20 cellular contexts compared by ENCODE assay signal in the genomic region with DNA sequence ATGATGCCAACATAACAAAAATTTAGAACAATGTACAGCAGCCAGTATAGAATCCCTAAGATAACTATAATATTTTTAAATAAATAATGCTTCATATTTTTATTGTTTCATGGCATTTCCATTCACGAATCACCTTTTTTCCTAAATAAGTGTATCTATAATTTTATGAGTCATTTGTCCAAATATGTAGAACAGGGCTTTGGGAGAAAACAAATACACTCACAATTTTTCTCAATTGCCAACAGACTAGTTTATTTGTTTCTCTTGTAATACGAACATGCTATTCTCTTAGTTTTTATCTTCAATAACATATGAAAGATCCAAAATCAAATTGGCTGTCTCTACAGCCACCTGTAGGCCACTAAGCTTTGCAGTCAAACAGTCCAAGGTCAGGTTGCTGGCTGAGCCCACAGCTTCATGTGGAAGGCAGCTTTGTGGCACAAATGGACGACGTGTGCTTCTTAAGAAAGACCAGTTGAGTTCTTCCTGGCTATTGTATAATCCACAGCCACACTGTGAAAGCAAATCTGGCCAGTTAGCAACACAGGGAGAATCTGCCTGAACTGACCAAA. TPM values are rescaled to one million over a fixed set of nuclear protein-coding genes. Genes with fewer than 3 reads are reported as not detected.
DNase-seq lines count a peak whose midpoint lies in the region; ATAC-seq, FAIRE-seq and TF ChIP-seq lines count a peak whose summit lies in the region.
"Had no signal": no experiment of that assay in that cellular context is flagged by ENCODE, and none has a peak within 500 bp of the region (broad histone marks: within the 10 kb centered on the region; RNA-seq: fewer than 3 reads in every experiment).

No MANE protein-coding gene starts in this region.

- H3K18ac ChIP-seq in mesendoderm (ENCODE audit: low read length): no peak overlapping the region

- no peak overlapping the region for H4K5ac ChIP-seq in mesendoderm (ENCODE audit: low read length)

- H2AK5ac ChIP-seq in mesendoderm (ENCODE audit: low read length): no peak overlapping the region

- no peaks in the 10 kb centered on the region for H3K9me3 ChIP-seq in pancreas
- no peaks in the 10 kb centered on the region for H3K9me3 ChIP-seq in upper lobe of right lung
- H3K9me3 ChIP-seq: BLaER1 treated with 17β-estradiol and CSF1 and Interleukin-3, amounts not matched to agents 10 nM and 100 nM; HAP-1 had no signal

- peak overlapping the region; percentile 46 for H3K27ac ChIP-seq in HL-60 (replicated peaks)
- no peak overlapping the region for H3K27ac ChIP-seq in brain microvascular endothelial cell
- no peak overlapping the region for H3K27ac ChIP-seq in pancreas
- H3K27ac ChIP-seq in mesendoderm (ENCODE audit: low read depth, low read length): no peak overlapping the region
- no peak overlapping the region for H3K27ac ChIP-seq in upper lobe of right lung
- H3K27ac ChIP-seq: BLaER1 treated with 17β-estradiol and CSF1 and Interleukin-3, amounts not matched to agents 10 nM and 100 nM; GM23248 had no signal

- H2BK15ac ChIP-seq in mesendoderm (replicated peaks; ENCODE audit: low read depth): no peak overlapping the region

- intact Hi-C loops in pancreas (cut with DNase I): no loop called here
- intact Hi-C loops in upper lobe of right lung (cut with DNase I): no loop called here

- no peak overlapping the region for H3K4me2 ChIP-seq in mesendoderm (ENCODE audit: low read length)
- H3K4me2 ChIP-seq: BLaER1 treated with 17β-estradiol and CSF1 and Interleukin-3, amounts not matched to agents 10 nM and 100 nM had no signal

- no peak overlapping the region for H3K4ac ChIP-seq in mesendoderm (ENCODE audit: low read depth, low read length)

- no peak for FAIRE-seq in pancreas (lab: Jason Lieb, UNC)
- FAIRE-seq: G401.6, GM12892, GM18507 had no signal

- no peak overlapping the region for H2BK5ac ChIP-seq in mesendoderm (ENCODE audit: low read length)

- H3K23ac ChIP-seq in mesendoderm (ENCODE audit: low read length): no peak overlapping the region

- no peak overlapping the region for H3K9ac ChIP-seq in mesendoderm (ENCODE audit: low read length)
- H3K9ac ChIP-seq: BLaER1 treated with 17β-estradiol and CSF1 and Interleukin-3, amounts not matched to agents 10 nM and 100 nM; GM23248 had no signal

- H3K79me2 ChIP-seq in mesendoderm (ENCODE audit: control insufficient read depth, insufficient read depth, low read length): no peaks in the 10 kb centered on the region

- H3K36me3 ChIP-seq in brain microvascular endothelial cell (replicated peaks) (peaks cover 3% of the 10 kb centered on the region), pancreas (no peaks in the 10 kb centered on the region), mesendoderm (ENCODE audit: control insufficient read depth, insufficient read depth, low read length) (no peaks in the 10 kb centered on the region), upper lobe of right lung (peaks cover 17% of the 10 kb centered on the region)

- TF ChIP-seq CTCF in HL-60 (IDR thresholded peaks at IDR 0.05; ENCODE audit: insufficient read depth, low read length) (no peak), brain microvascular endothelial cell (IDR thresholded peaks at IDR 0.05; ENCODE audit: low read depth, low read length, missing control alignments) (peak; percentile 16), pancreas (IDR thresholded peaks at IDR 0.05) (no peak), upper lobe of right lung (IDR thresholded peaks at IDR 0.05) (no peak)

- 44% methylated on average over 4 of the region's 4 CpGs for WGBS in pancreas, 2 donors
- 100% methylated on average over 1 of the region's 4 CpGs for WGBS in mesendoderm (ENCODE audit: extremely low coverage, insufficient coverage, low lambda C conversion rate)

- no peak for DNase-seq in HL-60 (ENCODE audit: low read depth in 1 of 2, low spot score in 1 of 2)
- DNase-seq in brain microvascular endothelial cell: no peak
- DNase-seq in left lobe of liver (ENCODE audit: low spot score): no peak
- peak in 3 of 6 donors; percentile 17 to 40 (median 24) for DNase-seq in pancreas
- no peak for DNase-seq in mesendoderm
- no peak for DNase-seq in EL
- no peak for DNase-seq in SHP77 treated with DMSO at 0.1 percent for 48 hours (lab: John Stamatoyannopoulos, UW)
- no peak for DNase-seq in upper lobe of right lung
- DNase-seq: 8988T; CD8-positive, alpha-beta T cell; DMS 273 treated with DMSO at 0.1 percent for 48 hours; DMS53; DND-41; GM23248; IMR-90 had no signal

- in situ Hi-C loops in brain microvascular endothelial cell (cut with HindIII; ENCODE audit: low pct_ligation_motif_present, low sequenced_read_pairs): no loop called here

- ATAC-seq in left lobe of liver: peak; percentile 90
- peak; percentile 68 to 87 (median 82) for ATAC-seq in pancreas
- ATAC-seq in upper lobe of right lung: no peak
- ATAC-seq: CD8-positive, alpha-beta T cell had no signal

- H3K4me3 ChIP-seq in HL-60 (replicated peaks; ENCODE audit: insufficient read depth, low read length) (no peak overlapping the region), brain microvascular endothelial cell (ENCODE audit: low read depth, low read length) (no peak overlapping the region), pancreas (no peak overlapping the region), mesendoderm (ENCODE audit: low read length) (no peak overlapping the region), upper lobe of right lung (no peak overlapping the region)
- H3K4me3 ChIP-seq: BLaER1 treated with 17β-estradiol and CSF1 and Interleukin-3, amounts not matched to agents 10 nM and 100 nM; GM23248; HAP-1 had no signal

- no peak overlapping the region for H4K8ac ChIP-seq in mesendoderm (ENCODE audit: low read depth, low read length)

- H3K4me1 ChIP-seq in pancreas (peaks cover 0 to 4% (median 0%) of the 10 kb centered on the region in 3 donors), mesendoderm (ENCODE audit: control insufficient read depth, low read depth, low read length) (no peaks in the 10 kb centered on the region), upper lobe of right lung (no peaks in the 10 kb centered on the region)

- H3K27me3 ChIP-seq in HL-60 (ENCODE audit: insufficient read depth, poor library complexity, severe bottlenecking) (no peaks in the 10 kb centered on the region), brain microvascular endothelial cell (replicated peaks) (no peaks in the 10 kb centered on the region), pancreas (no peaks in the 10 kb centered on the region), mesendoderm (ENCODE audit: insufficient read depth, low read length, poor library complexity) (no peaks in the 10 kb centered on the region), upper lobe of right lung (no peaks in the 10 kb centered on the region)
- H3K27me3 ChIP-seq: BLaER1 treated with 17β-estradiol and CSF1 and Interleukin-3, amounts not matched to agents 10 nM and 100 nM had no signal

- no peaks in the 10 kb centered on the region for H3K79me1 ChIP-seq in mesendoderm (ENCODE audit: low read length)

- no peak overlapping the region for H3K56ac ChIP-seq in mesendoderm (ENCODE audit: low read length)

- H2BK120ac ChIP-seq in mesendoderm (ENCODE audit: low read depth, low read length): no peak overlapping the region

RNA-seq across cellular contexts. Expression of gene MKKS, which starts 29.0 kb away (rescaled TPM):
- total RNA-seq in left lobe of liver: 12.1 TPM
- total RNA-seq in pancreas: 10 to 100 TPM in 1 of 6 donors, 1 to 10 TPM in 5; 5.3 to 12.1 (median 7.3) TPM
- polyA plus RNA-seq in pancreas: 10 to 100 TPM in 1 of 2 donors, 1 to 10 TPM in 1; 7.5 to 15.3 TPM
- polyA plus RNA-seq in mesendoderm (2013, experiment 1 of 2): 12.4 TPM
- polyA plus RNA-seq in mesendoderm (2013, experiment 2 of 2): 12.7 TPM
- 15.7 TPM for total RNA-seq in upper lobe of right lung

RNA-seq across cellular contexts. Expression of gene SLX4IP, which starts 30.1 kb away (rescaled TPM):
- total RNA-seq in left lobe of liver (3.0 TPM), pancreas (1 to 10 TPM; 2.5 to 6.4 (median 3.2) TPM), upper lobe of right lung (5.4 TPM)
- 1 to 10 TPM; 2.7 TPM for polyA plus RNA-seq in pancreas
- polyA plus RNA-seq in mesendoderm (2013, experiment 1 of 2): 2.2 TPM
- polyA plus RNA-seq in mesendoderm (2013, experiment 2 of 2): 2.4 TPM
